In genomic region chr20:8130840-8131526, GRCh38 we compare ENCODE assay signal across 9 cellular contexts. TPM values are rescaled to one million over a fixed set of nuclear protein-coding genes. Genes with fewer than 3 reads are reported as not detected.
DNase-seq lines count a peak whose midpoint lies in the region; ATAC-seq and TF ChIP-seq lines count a peak whose summit lies in the region.
"Had no signal": no experiment of that assay in that cellular context is flagged by ENCODE, and none has a peak within 500 bp of the region (broad histone marks: within the 10 kb centered on the region; RNA-seq: fewer than 3 reads in every experiment).

No MANE protein-coding gene starts in this region.

- H3K27me3 ChIP-seq in right atrium auricular region (no peaks in the 10 kb centered on the region), heart right ventricle (peaks cover 0 to 19% (median 0%) of the 10 kb centered on the region in 7 donors), uterus (no peaks in the 10 kb centered on the region)

- BruUV-seq in MCF 10A (replicated peaks; lab: Mats Ljungman, UMichigan) = no TSS peak

- intact Hi-C loops in heart right ventricle (cut with DNase I) (loop anchor here in 8 of 10 donors (1.0 to 10.0 kb wide), 13 partner anchors 89 to 591 kb away; no protein-coding TSS in a partner anchor), MCF 10A (cut with micrococcal nuclease) (loop anchor here (5.0 kb wide), 2 partner anchors 194 to 406 kb away; no protein-coding TSS in a partner anchor), uterus (cut with DNase I; ENCODE audit: low total_unique reads) (no loop called here)

- CTCF ChIA-PET in MCF 10A (lab: Yijun Ruan, JAX) = interaction anchor here (0.5 to 20.6 kb wide), 50 partner anchors 7 to 1767 kb away, joined by 3 to 357 read pairs (median 4); partner anchors contain the start of gene HAO1

- peak overlapping the region; percentile 87 to 92 for H3K27ac ChIP-seq in right atrium auricular region
- peak overlapping the region in 3 of 10 donors; percentile 60 to 89 (median 86) for H3K27ac ChIP-seq in heart right ventricle
- peak overlapping the region; percentile 85 to 87 for H3K27ac ChIP-seq in uterus
- H3K27ac ChIP-seq: A549 had no signal

- H3K27ac Mint-ChIP-seq in MCF 10A (ENCODE audit: low read depth, unreplicated experiment) (no peak overlapping the region), nephron progenitor cell (no peak overlapping the region)

- no peaks in the 10 kb centered on the region for H3K9me3 Mint-ChIP-seq in MCF 10A (ENCODE audit: unreplicated experiment)
- no peaks in the 10 kb centered on the region for H3K9me3 Mint-ChIP-seq in nephron progenitor cell

- H3K4me1 Mint-ChIP-seq in MCF 10A (ENCODE audit: insufficient read depth, unreplicated experiment) (peaks cover 8% of the 10 kb centered on the region), nephron progenitor cell (peaks cover 29% of the 10 kb centered on the region)

- DNase-seq in right atrium auricular region (ENCODE audit: low spot score) (no peak), heart right ventricle (no peak), MCF 10A (ENCODE audit: unreplicated experiment) (no peak), nephron progenitor cell (no peak), uterus (no peak), omental fat pad (ENCODE audit: low spot score) (no peak)
- DNase-seq in stimulated activated naive CD4-positive, alpha-beta T cell treated with Interleukin-2 at 50 U/mL for 16 hours (lab: John Stamatoyannopoulos, UW) = no peak

- H3K9me3 ChIP-seq in right atrium auricular region (no peaks in the 10 kb centered on the region), heart right ventricle (no peaks in the 10 kb centered on the region), uterus (no peaks in the 10 kb centered on the region)
- H3K9me3 ChIP-seq: A549 had no signal

- H3K27me3 Mint-ChIP-seq in MCF 10A (ENCODE audit: insufficient read depth, unreplicated experiment) (peaks cover 12% of the 10 kb centered on the region), nephron progenitor cell (ENCODE audit: low read depth, poor library complexity) (peaks cover 32% of the 10 kb centered on the region)

- no peaks in the 10 kb centered on the region for H3K36me3 Mint-ChIP-seq in MCF 10A (ENCODE audit: insufficient read depth, unreplicated experiment)
- no peaks in the 10 kb centered on the region for H3K36me3 Mint-ChIP-seq in nephron progenitor cell (ENCODE audit: low read depth)

- no peak for TF ChIP-seq POLR2A in uterus (IDR thresholded peaks at IDR 0.05)

- peak overlapping the region; percentile 89 to 95 for H3K4me3 ChIP-seq in right atrium auricular region
- peak overlapping the region in 5 of 10 donors; percentile 74 to 81 (median 76) for H3K4me3 ChIP-seq in heart right ventricle
- peak overlapping the region; percentile 44 to 74 for H3K4me3 ChIP-seq in uterus

- no peaks in the 10 kb centered on the region for H3K36me3 ChIP-seq in right atrium auricular region
- no peaks in the 10 kb centered on the region for H3K36me3 ChIP-seq in heart right ventricle
- H3K36me3 ChIP-seq in uterus = no peaks in the 10 kb centered on the region

- TF ChIP-seq CTCF in right atrium auricular region (IDR thresholded peaks at IDR 0.05) = no peak
- TF ChIP-seq CTCF in heart right ventricle (IDR thresholded peaks at IDR 0.05) = no peak
- no peak for TF ChIP-seq CTCF in MCF 10A (IDR thresholded peaks at IDR 0.05; ENCODE audit: unreplicated experiment)
- no peak for TF ChIP-seq CTCF in nephron progenitor cell (IDR thresholded peaks at IDR 0.05)
- TF ChIP-seq CTCF in uterus (IDR thresholded peaks at IDR 0.05) = no peak
- no peak for TF ChIP-seq CTCF in omental fat pad (IDR thresholded peaks at IDR 0.05)

- POLR2A ChIA-PET in MCF 10A (lab: Yijun Ruan, JAX) = interaction anchor here (0.9 to 1.0 kb wide), 2 partner anchors 258 to 591 kb away, joined by 3 read pairs; no protein-coding TSS in a partner anchor

- ATAC-seq in heart right ventricle (no peak), GM19023 (IDR thresholded peaks at IDR 0.05; ENCODE audit: unreplicated experiment) (no peak), omental fat pad (ENCODE audit: low FRiP score) (no peak)

- 84 to 87% methylated on average over 8 of the region's 8 CpGs for WGBS in heart right ventricle, 2 donors

- H3K4me3 Mint-ChIP-seq in MCF 10A (ENCODE audit: unreplicated experiment) (peak overlapping the region; percentile 75), nephron progenitor cell (peak overlapping the region; percentile 90)

- peaks cover 0 to 21% of the 10 kb centered on the region in 2 donors for H3K4me1 ChIP-seq in right atrium auricular region
- H3K4me1 ChIP-seq in heart right ventricle = peaks cover 0 to 31% (median 9%) of the 10 kb centered on the region in 9 donors
- H3K4me1 ChIP-seq in uterus = no peaks in the 10 kb centered on the region
- H3K4me1 ChIP-seq: A549 had no signal

RNA-seq across cellular contexts. Expression of gene PLCB1, which starts 1.1 kb away (rescaled TPM):
- total RNA-seq in right atrium auricular region = 10 to 100 TPM in 1 of 2 donors, 1 to 10 TPM in 1; 7.3 to 45.5 TPM
- total RNA-seq in heart right ventricle = 10 to 100 TPM in 1 of 10 donors, 1 to 10 TPM in 9; 3.6 to 12.7 (median 7.5) TPM
- 1 to 10 TPM; 2.2 to 4.6 TPM for polyA plus RNA-seq in heart right ventricle
- total RNA-seq in MCF 10A (2022) = 5.9 and 8.2 TPM in 2 replicates
- 100 to 1,000 TPM in 1 of 4 donors, 10 to 100 TPM in 3; 13.5 to 110 (median 30.4) TPM for total RNA-seq in uterus
- total RNA-seq in omental fat pad = 10 to 100 TPM; 22.4 to 60.5 (median 36.4) TPM
